Comparison of ENCODE assay signal across 8 cellular contexts in genomic region chr12:4355843-4356327, GRCh38. TPM values are rescaled to one million over a fixed set of nuclear protein-coding genes. Genes with fewer than 3 reads are reported as not detected.
DNase-seq lines count a peak whose midpoint lies in the region; ATAC-seq and TF ChIP-seq lines count a peak whose summit lies in the region.

No MANE protein-coding gene starts in this region.

- intact Hi-C loops in stomach (cut with DNase I; ENCODE audit: low total_unique reads) (no loop called here), esophagus squamous epithelium (cut with DNase I) (loop anchor here (10.0 kb wide), 1 partner anchor 179 kb away; the partner anchor contains the start of gene RAD51AP1)

- no peak overlapping the region for H3K27ac ChIP-seq in stomach
- H3K27ac ChIP-seq in esophagus squamous epithelium: no peak overlapping the region

- H3K36me3 Mint-ChIP-seq in endothelial cell (ENCODE audit: low read depth, unreplicated experiment): peaks cover 12% of the 10 kb centered on the region

- peaks cover 2% of the 10 kb centered on the region for H3K27me3 Mint-ChIP-seq in endothelial cell (ENCODE audit: unreplicated experiment)

- H3K4me3 ChIP-seq in WI38 (ENCODE audit: low read depth, low read length): no peak overlapping the region
- no peak overlapping the region for H3K4me3 ChIP-seq in stomach
- H3K4me3 ChIP-seq in esophagus squamous epithelium: no peak overlapping the region

- H3K4me3 Mint-ChIP-seq in endothelial cell (ENCODE audit: unreplicated experiment): no peak overlapping the region

- H3K36me3 ChIP-seq in stomach (peaks cover 0 to 29% (median 26%) of the 10 kb centered on the region in 4 donors), esophagus squamous epithelium (peaks cover 0 to 18% (median 7%) of the 10 kb centered on the region in 3 donors)

- TF ChIP-seq CTCF in WI38 (IDR thresholded peaks at IDR 0.05; ENCODE audit: low read depth, low read length): peak; percentile 52
- peak; percentile 66 for TF ChIP-seq CTCF in endothelial cell (IDR thresholded peaks at IDR 0.05; ENCODE audit: unreplicated experiment)
- TF ChIP-seq CTCF in stomach (IDR thresholded peaks at IDR 0.05): no peak
- peak in 1 of 6 experiments; percentile 41 for TF ChIP-seq CTCF in esophagus squamous epithelium (IDR thresholded peaks at IDR 0.05)

- DNase-seq in COLO829 (ENCODE audit: low spot score) (peak; percentile 30), HUDEP-2 (lab: John Stamatoyannopoulos, UW; ENCODE audit: unreplicated experiment in 76 of 76) (peak in 55 of 76 experiments; percentile 1 to 71 (median 37)), endothelial cell (ENCODE audit: low spot score) (peak; percentile 70), renal cortical epithelial cell (ENCODE audit: low read depth) (peak; percentile 11), stomach (no peak), esophagus squamous epithelium (lab: John Stamatoyannopoulos, UW) (no peak)

- no peak for ATAC-seq in HG02571 (IDR thresholded peaks at IDR 0.05; ENCODE audit: unreplicated experiment)

- H3K27me3 ChIP-seq in stomach: no peaks in the 10 kb centered on the region
- H3K27me3 ChIP-seq in esophagus squamous epithelium: no peaks in the 10 kb centered on the region

- no peaks in the 10 kb centered on the region for H3K4me1 Mint-ChIP-seq in endothelial cell (ENCODE audit: unreplicated experiment)

- no peaks in the 10 kb centered on the region for H3K9me3 Mint-ChIP-seq in endothelial cell (ENCODE audit: unreplicated experiment)

- no peak for TF ChIP-seq POLR2A in stomach (IDR thresholded peaks at IDR 0.05)
- TF ChIP-seq POLR2A in esophagus squamous epithelium (IDR thresholded peaks at IDR 0.05): no peak

- WGBS in stomach, 5 donors: 71 to 87% (median 80%) methylated on average over 1 of the region's 1 CpG
- WGBS in esophagus squamous epithelium, 2 donors: 77 to 94% methylated on average over 1 of the region's 1 CpG

- H3K27ac Mint-ChIP-seq in endothelial cell (ENCODE audit: unreplicated experiment): no peak overlapping the region

- TF ChIP-seq EP300 in stomach (IDR thresholded peaks at IDR 0.05): no peak

- H3K9me3 ChIP-seq in stomach: peaks cover 0 to 5% (median 0%) of the 10 kb centered on the region in 4 donors
- no peaks in the 10 kb centered on the region for H3K9me3 ChIP-seq in esophagus squamous epithelium

- H3K4me1 ChIP-seq in stomach: no peaks in the 10 kb centered on the region
- no peaks in the 10 kb centered on the region for H3K4me1 ChIP-seq in esophagus squamous epithelium

RNA-seq across cellular contexts. Expression of gene FGF23, which starts 23.6 kb away (rescaled TPM):
- total RNA-seq in endothelial cell (ENCODE audit: unreplicated experiment) (not detected), renal cortical epithelial cell (not detected in 2 replicates), stomach (not detected), esophagus squamous epithelium (not detected)
- polyA plus RNA-seq in stomach: not detected

RNA-seq across cellular contexts. Expression of gene TIGAR, which starts 34.9 kb away (rescaled TPM):
- total RNA-seq in endothelial cell (ENCODE audit: unreplicated experiment) (21.9 TPM), renal cortical epithelial cell (21.4 and 48.7 TPM in 2 replicates), stomach (100 to 1,000 TPM in 1 of 5 donors, 1 to 10 TPM in 2, under 1 TPM in 1, not detected in 1; 0.45 to 149 (median 5.1) TPM), esophagus squamous epithelium (1 to 10 TPM; 5.1 to 8.1 (median 5.9) TPM)
- polyA plus RNA-seq in stomach: 1 to 10 TPM; 2.1 to 9.2 (median 5.5) TPM

Comparison
In these comparisons a context has a peak if more than half of its experiments do, and no peak if none do; other contexts are left out.
1. DNase-seq: peak in COLO829 (single experiment), HUDEP-2 (55 of 76), endothelial cell (single experiment) and renal cortical epithelial cell (single experiment); none in stomach (single experiment) and esophagus squamous epithelium (single experiment).
2. CTCF ChIP-seq: peak in WI38 (single experiment) and endothelial cell (single experiment); none in stomach (0 of 7).